8 cellular contexts compared by ENCODE assay signal in the genomic region with DNA sequence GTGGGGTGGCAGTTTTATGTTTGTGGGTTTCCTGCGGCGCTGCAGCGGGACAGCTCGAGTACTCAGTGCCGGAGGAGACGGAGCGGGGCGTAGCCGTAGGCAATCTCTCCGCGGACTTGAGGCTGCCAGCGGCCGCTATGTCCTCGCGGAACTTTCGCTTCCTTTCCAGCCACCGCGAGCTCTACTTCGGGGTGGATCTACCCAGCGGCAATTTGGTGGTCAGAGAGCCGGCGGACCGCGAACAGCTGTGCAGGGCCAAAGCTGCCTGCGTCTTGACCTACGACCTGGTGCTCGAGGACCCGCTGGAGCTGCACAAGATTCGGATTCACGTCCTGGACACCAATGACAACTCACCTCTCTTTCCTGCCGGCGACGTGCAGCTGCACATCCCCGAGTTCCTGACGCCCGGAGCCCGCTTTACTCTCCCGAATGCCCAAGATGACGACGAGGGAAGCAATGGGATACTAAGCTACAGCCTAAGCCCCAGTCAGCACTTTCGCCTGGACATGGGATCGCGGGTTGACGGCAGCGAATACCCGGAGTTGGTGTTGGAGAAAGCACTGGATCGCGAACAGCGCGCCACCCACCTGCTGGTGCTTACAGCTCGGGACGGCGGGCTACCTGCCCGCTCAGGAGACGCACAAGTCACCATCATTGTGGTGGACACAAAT. TPM values are rescaled to one million over a fixed set of nuclear protein-coding genes. Genes with fewer than 3 reads are reported as not detected.
DNase-seq lines count a peak whose midpoint lies in the region; ATAC-seq and TF ChIP-seq lines count a peak whose summit lies in the region.

No MANE protein-coding gene starts in this region.

- CTCF ChIA-PET in HEK293T (lab: Yijun Ruan, JAX), result interaction anchor here (0.7 to 3.4 kb wide), 7 partner anchors 9 to 114 kb away, joined by 3 to 47 read pairs (median 8); partner anchors contain the start of gene PCDHA11

- ATAC-seq in omental fat pad (ENCODE audit: low FRiP score) (peak; percentile 77), GM18867 (IDR thresholded peaks at IDR 0.05; ENCODE audit: unreplicated experiment) (no peak)

- H3K4me3 ChIP-seq in fibroblast of the aortic adventitia (ENCODE audit: low read depth, low read length), result peak overlapping the region; percentile 35

- TF ChIP-seq CTCF in fibroblast of the aortic adventitia (IDR thresholded peaks at IDR 0.05; ENCODE audit: insufficient read depth, low read length) (no peak), omental fat pad (IDR thresholded peaks at IDR 0.05) (no peak)

- peak; percentile 59 for DNase-seq in COLO668 (lab: John Stamatoyannopoulos, UW; ENCODE audit: unreplicated experiment)
- DNase-seq in NCI-H69 (lab: John Stamatoyannopoulos, UW), result peak; percentile 77
- DNase-seq in fibroblast of the aortic adventitia (ENCODE audit: low read depth), result peak; percentile 1
- DNase-seq in omental fat pad (ENCODE audit: low spot score), result no peak
- no peak for DNase-seq in effector CD4-positive, alpha-beta T cell
- DNase-seq in HEK293T (ENCODE audit: extremely low spot score), result no peak
- DNase-seq in NOMO-1 treated with dmso at 0.1 percent for 144 hours (lab: John Stamatoyannopoulos, UW; ENCODE audit: unreplicated experiment), result no peak

- POLR2A ChIA-PET in HEK293T (lab: Yijun Ruan, JAX), result interaction anchor here (0.8 to 1.7 kb wide), 3 partner anchors 58 to 114 kb away, joined by 4 to 11 read pairs (median 4); partner anchors contain the start of gene PCDHA11

TF ChIP-seq in HEK293T, 16 proteins besides CTCF, POLR2A, EP300 and RAD21:
- TF ChIP-seq ZNF384 (IDR thresholded peaks at IDR 0.05) (no peak), TARDBP (IDR thresholded peaks at IDR 0.05) (no peak), FOXM1 (IDR thresholded peaks at IDR 0.05; ENCODE audit: borderline replicate concordance) (no peak)
- TF ChIP-seq, protein P1, sequence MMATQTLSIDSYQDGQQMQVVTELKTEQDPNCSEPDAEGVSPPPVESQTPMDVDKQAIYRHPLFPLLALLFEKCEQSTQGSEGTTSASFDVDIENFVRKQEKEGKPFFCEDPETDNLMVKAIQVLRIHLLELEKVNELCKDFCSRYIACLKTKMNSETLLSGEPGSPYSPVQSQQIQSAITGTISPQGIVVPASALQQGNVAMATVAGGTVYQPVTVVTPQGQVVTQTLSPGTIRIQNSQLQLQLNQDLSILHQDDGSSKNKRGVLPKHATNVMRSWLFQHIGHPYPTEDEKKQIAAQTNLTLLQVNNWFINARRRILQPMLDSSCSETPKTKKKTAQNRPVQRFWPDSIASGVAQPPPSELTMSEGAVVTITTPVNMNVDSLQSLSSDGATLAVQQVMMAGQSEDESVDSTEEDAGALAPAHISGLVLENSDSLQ (IDR thresholded peaks at IDR 0.05), result no peak

RNA-seq across cellular contexts. Expression of gene PCDHAC1, which starts 0.9 kb away (rescaled TPM):
- 0.16 TPM in 1 of 2 replicates, not detected in the other for total RNA-seq in fibroblast of the aortic adventitia (ENCODE audit: low replicate concordance)
- 1 to 10 TPM in 2 of 4 donors, under 1 TPM in 2; 0.47 to 2.1 (median 0.87) TPM for total RNA-seq in omental fat pad

RNA-seq across cellular contexts. Expression of gene PCDHAC2, which starts 39.2 kb away (rescaled TPM):
- total RNA-seq in fibroblast of the aortic adventitia (ENCODE audit: low replicate concordance), result 0.57 TPM in 1 of 2 replicates, not detected in the other
- 10 to 100 TPM in 1 of 4 donors, 1 to 10 TPM in 3; 3.1 to 10.0 (median 3.8) TPM for total RNA-seq in omental fat pad

RNA-seq across cellular contexts. Expression of gene PCDHA13, which starts 45.1 kb away (rescaled TPM):
- total RNA-seq in fibroblast of the aortic adventitia (ENCODE audit: low replicate concordance) (0.08 TPM in 1 of 2 replicates, not detected in the other), omental fat pad (1 to 10 TPM in 3 of 4 donors, under 1 TPM in 1; 0.96 to 1.4 (median 1.2) TPM)

RNA-seq across cellular contexts. Expression of gene PCDHA12, which starts 51.9 kb away (rescaled TPM):
- total RNA-seq in fibroblast of the aortic adventitia (ENCODE audit: low replicate concordance), result 0.09 and 0.33 TPM in 2 replicates
- 1 to 10 TPM in 2 of 4 donors, under 1 TPM in 2; 0.69 to 4.9 (median 1.1) TPM for total RNA-seq in omental fat pad

RNA-seq across cellular contexts. Expression of gene PCDHA11, which starts 58.3 kb away (rescaled TPM):
- total RNA-seq in fibroblast of the aortic adventitia (ENCODE audit: low replicate concordance) (0.08 and 0.09 TPM in 2 replicates), omental fat pad (1 to 10 TPM in 1 of 4 donors, under 1 TPM in 3; 0.16 to 1.2 (median 0.49) TPM)

Comparison
In these comparisons a context has a peak if more than half of its experiments do, and no peak if none do; other contexts are left out.
1. DNase-seq: peak in COLO668 (single experiment), NCI-H69 (single experiment) and fibroblast of the aortic adventitia (single experiment); none in omental fat pad (single experiment), effector CD4-positive, alpha-beta T cell (single experiment), HEK293T (single experiment) and NOMO-1 treated with dmso at 0.1 percent for 144 hours (single experiment).